8 cellular contexts compared by ENCODE assay signal in the genomic region with DNA sequence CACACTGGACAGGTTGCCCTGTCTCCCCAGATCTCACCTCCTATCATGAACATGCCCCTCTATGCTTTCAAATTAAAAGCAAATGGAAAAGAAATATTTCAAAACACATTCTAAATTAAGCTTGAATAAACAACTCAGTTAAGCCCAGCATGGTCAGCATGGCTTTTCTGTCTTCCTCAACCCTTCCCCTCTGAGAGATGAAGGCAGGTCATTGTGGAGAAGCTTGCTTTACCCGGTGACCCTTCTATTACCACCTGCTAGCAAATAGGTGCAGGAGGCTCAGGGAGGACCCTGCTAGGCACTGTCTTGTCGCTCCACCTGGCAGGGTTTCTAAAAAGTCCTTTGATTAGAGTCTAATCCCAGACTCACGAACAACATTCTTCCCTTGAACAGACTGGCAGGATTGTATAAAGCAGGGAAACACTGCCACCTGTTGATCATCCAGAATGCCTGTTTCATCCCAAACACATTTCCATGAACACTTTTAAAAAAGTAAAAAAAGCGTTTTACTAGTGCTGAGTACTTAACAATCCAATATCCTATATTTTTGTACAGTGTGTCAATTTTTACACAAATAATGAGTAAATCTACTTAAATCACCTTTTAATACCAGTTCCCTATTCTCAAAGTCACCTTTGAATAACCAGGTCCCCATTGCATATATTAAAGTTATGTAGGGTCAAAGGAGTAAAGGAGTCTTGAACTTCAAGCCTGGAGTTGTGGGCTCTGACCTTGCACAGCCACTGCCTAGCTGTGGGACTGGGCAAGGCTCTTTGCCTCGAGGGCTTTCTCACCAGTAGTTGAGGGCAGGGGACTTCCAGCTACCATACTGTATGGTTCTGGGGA.
DNase-seq lines count a peak whose midpoint lies in the region; ATAC-seq lines count a peak whose summit lies in the region.

No MANE protein-coding gene starts in this region.

- DNase-seq in EH (ENCODE audit: low read depth) (peak; percentile 68), Kasumi-1 (lab: John Stamatoyannopoulos, UW) (peak; percentile 60 to 81), SJCRH30 (peak; percentile 12 to 71), fibroblast of the conjunctiva (ENCODE audit: low read depth) (peak; percentile 58), non-pigmented ciliary epithelial cell (ENCODE audit: low read depth) (peak; percentile 10), NK-92 (lab: John Stamatoyannopoulos, UW; ENCODE audit: unreplicated experiment) (no peak), cerebellar nuclear complex (lab: John Stamatoyannopoulos, UW) (no peak)

- H3K9me3 Mint-ChIP-seq in activated T-helper 17 cell treated with anti-CD3 and anti-CD28 coated beads, Interleukin-2, amount 50 U/mL, for 72 hours, result no peaks in the 10 kb centered on the region

- H3K36me3 Mint-ChIP-seq in activated T-helper 17 cell treated with anti-CD3 and anti-CD28 coated beads, Interleukin-2, amount 50 U/mL, for 72 hours (ENCODE audit: low read depth), result no peaks in the 10 kb centered on the region

- no peak overlapping the region for H3K27ac ChIP-seq in SJCRH30

- H3K9me3 ChIP-seq in SJCRH30 (replicated peaks), result no peaks in the 10 kb centered on the region

- H3K4me3 ChIP-seq in SJCRH30, result no peak overlapping the region

- H3K27me3 Mint-ChIP-seq in activated T-helper 17 cell treated with anti-CD3 and anti-CD28 coated beads, Interleukin-2, amount 50 U/mL, for 72 hours, result peaks cover 29% of the 10 kb centered on the region

- no peak overlapping the region for H3K27ac Mint-ChIP-seq in activated T-helper 17 cell treated with anti-CD3 and anti-CD28 coated beads, Interleukin-2, amount 50 U/mL, for 72 hours

- no peaks in the 10 kb centered on the region for H3K36me3 ChIP-seq in SJCRH30

- no peaks in the 10 kb centered on the region for H3K4me1 ChIP-seq in SJCRH30

- no peaks in the 10 kb centered on the region for H3K27me3 ChIP-seq in SJCRH30

- no peak overlapping the region for H3K4me3 Mint-ChIP-seq in activated T-helper 17 cell treated with anti-CD3 and anti-CD28 coated beads, Interleukin-2, amount 50 U/mL, for 72 hours

- H3K4me1 Mint-ChIP-seq in activated T-helper 17 cell treated with anti-CD3 and anti-CD28 coated beads, Interleukin-2, amount 50 U/mL, for 72 hours, result no peaks in the 10 kb centered on the region

- ATAC-seq in activated T-helper 17 cell treated with anti-CD3 and anti-CD28 coated beads, Interleukin-2, amount 50 U/mL, for 72 hours (replicated peaks), result no peak

Comparison
In these comparisons a context has a peak if more than half of its experiments do, and no peak if none do; other contexts are left out.
1. DNase-seq: peak in EH (single experiment), Kasumi-1 (2 of 2), SJCRH30 (2 of 2), fibroblast of the conjunctiva (single experiment) and non-pigmented ciliary epithelial cell (single experiment); none in NK-92 (single experiment) and cerebellar nuclear complex (0 of 2).